8 cellular contexts compared by ENCODE assay signal in genomic region chr20:7113577-7114466, GRCh38.
DNase-seq lines count a peak whose midpoint lies in the region; ATAC-seq, FAIRE-seq and TF ChIP-seq lines count a peak whose summit lies in the region.

No MANE protein-coding gene starts in this region.

- H3K9me3 ChIP-seq in gastroesophageal sphincter, result no peaks in the 10 kb centered on the region

- DNase-seq in NCI-H1105 treated with DMSO at 0.1 percent for 48 hours (lab: John Stamatoyannopoulos, UW), result peak; percentile 61
- DNase-seq in astrocyte of the hippocampus (ENCODE audit: low read depth, low spot score), result peak; percentile 33
- peak; percentile 45 for DNase-seq in kidney tubule cell (ENCODE audit: low spot score)
- no peak for DNase-seq in GM12891 (ENCODE audit: insufficient read length, low spot score)
- DNase-seq in activated naive CD4-positive, alpha-beta T cell treated with anti-CD3 and anti-CD28 coated beads for 36 hours, result no peak
- no peak for DNase-seq in stimulated activated naive CD4-positive, alpha-beta T cell treated with Interleukin-2 at 50 U/mL for 16 hours (lab: John Stamatoyannopoulos, UW)

- H3K4me3 Mint-ChIP-seq in activated naive CD4-positive, alpha-beta T cell treated with anti-CD3 and anti-CD28 coated beads for 36 hours, result no peak overlapping the region

- TF ChIP-seq POLR2A in GM12891 (IDR thresholded peaks at IDR 0.05; ENCODE audit: low read depth, low read length) (no peak), gastroesophageal sphincter (IDR thresholded peaks at IDR 0.05) (no peak)

- H3K36me3 ChIP-seq in gastroesophageal sphincter, result no peaks in the 10 kb centered on the region

- no peak for FAIRE-seq in GM12891 (lab: Jason Lieb, UNC)

- H3K27ac ChIP-seq in gastroesophageal sphincter, result no peak overlapping the region

- H3K27me3 Mint-ChIP-seq in activated naive CD4-positive, alpha-beta T cell treated with anti-CD3 and anti-CD28 coated beads for 36 hours (ENCODE audit: low read depth), result no peaks in the 10 kb centered on the region

- no peaks in the 10 kb centered on the region for H3K4me1 Mint-ChIP-seq in activated naive CD4-positive, alpha-beta T cell treated with anti-CD3 and anti-CD28 coated beads for 36 hours (ENCODE audit: low read depth)

- TF ChIP-seq EP300 in gastroesophageal sphincter (IDR thresholded peaks at IDR 0.05), result no peak

- no peak overlapping the region for H3K4me3 ChIP-seq in gastroesophageal sphincter

- CTCF ChIA-PET in activated naive CD4-positive, alpha-beta T cell treated with anti-CD3 and anti-CD28 coated beads for 36 hours (lab: Charles Lee), result interaction anchor here (1.9 kb wide), 1 partner anchor 10 kb away, joined by 7 read pairs; no protein-coding TSS in a partner anchor

- ATAC-seq in GM19025 (IDR thresholded peaks at IDR 0.05; ENCODE audit: low read depth, unreplicated experiment) (peak; percentile 92), gastroesophageal sphincter (no peak)

- no peaks in the 10 kb centered on the region for H3K36me3 Mint-ChIP-seq in activated naive CD4-positive, alpha-beta T cell treated with anti-CD3 and anti-CD28 coated beads for 36 hours (ENCODE audit: low read depth)

- 52 to 56% methylated on average over 9 to 14 of the region's 14 CpGs for WGBS in gastroesophageal sphincter (ENCODE audit: low coverage in 1 of 2), 2 donors

- H3K9me3 Mint-ChIP-seq in activated naive CD4-positive, alpha-beta T cell treated with anti-CD3 and anti-CD28 coated beads for 36 hours, result no peaks in the 10 kb centered on the region

- no peaks in the 10 kb centered on the region for H3K27me3 ChIP-seq in gastroesophageal sphincter

- H3K4me1 ChIP-seq in gastroesophageal sphincter, result no peaks in the 10 kb centered on the region

- intact Hi-C loops in activated naive CD4-positive, alpha-beta T cell treated with anti-CD3 and anti-CD28 coated beads for 36 hours (cut with micrococcal nuclease), result no loop called here

- peak in 1 of 4 experiments; percentile 19 for TF ChIP-seq CTCF in gastroesophageal sphincter (IDR thresholded peaks at IDR 0.05)

- no peak overlapping the region for H3K27ac Mint-ChIP-seq in activated naive CD4-positive, alpha-beta T cell treated with anti-CD3 and anti-CD28 coated beads for 36 hours

TF ChIP-seq in GM12891, 5 proteins besides CTCF, POLR2A, EP300 and RAD21:
- TF ChIP-seq SPI1 (IDR thresholded peaks at IDR 0.05; ENCODE audit: low read depth, low read length), result no peak
- TF ChIP-seq PAX5 (IDR thresholded peaks at IDR 0.05; ENCODE audit: insufficient read depth, low read length, severe bottlenecking), result no peak
- TF ChIP-seq POLR2AphosphoS5 (IDR thresholded peaks at IDR 0.05; ENCODE audit: low read depth, low read length), result no peak
- TF ChIP-seq POU2F2 (IDR thresholded peaks at IDR 0.05; ENCODE audit: low read depth, low read length), result no peak
- no peak for TF ChIP-seq TAF1 (IDR thresholded peaks at IDR 0.05; ENCODE audit: low read depth, low read length)

Comparison
In these comparisons a context has a peak if more than half of its experiments do, and no peak if none do; other contexts are left out.
1. DNase-seq: peak in NCI-H1105 treated with DMSO at 0.1 percent for 48 hours (single experiment), astrocyte of the hippocampus (single experiment) and kidney tubule cell (single experiment); none in GM12891 (single experiment), activated naive CD4-positive, alpha-beta T cell treated with anti-CD3 and anti-CD28 coated beads for 36 hours (single experiment) and stimulated activated naive CD4-positive, alpha-beta T cell treated with Interleukin-2 at 50 U/mL for 16 hours (single experiment).